8 cellular contexts compared by ENCODE assay signal in genomic region chr9:4985376-4986266, GRCh38. TPM values are rescaled to one million over a fixed set of nuclear protein-coding genes. Genes with fewer than 3 reads are reported as not detected.
DNase-seq lines count a peak whose midpoint lies in the region; ATAC-seq and TF ChIP-seq lines count a peak whose summit lies in the region.

No MANE protein-coding gene starts in this region.

- ATAC-seq in HG03432 (IDR thresholded peaks at IDR 0.05; ENCODE audit: unreplicated experiment) (peak; percentile 33), HG02759 (IDR thresholded peaks at IDR 0.05; ENCODE audit: unreplicated experiment) (no peak)

- DNase-seq in NOMO-1 (lab: John Stamatoyannopoulos, UW; ENCODE audit: unreplicated experiment in 2 of 2), result peak; percentile 11 to 52
- DNase-seq in NOMO-1 treated with dmso at 0.1 percent for 144 hours (lab: John Stamatoyannopoulos, UW; ENCODE audit: unreplicated experiment), result no peak
- peak; percentile 55 for DNase-seq in RKO (ENCODE audit: low spot score)
- peak in 32 of 56 donors; percentile 2 to 70 (median 14) for DNase-seq in amygdala (lab: John Stamatoyannopoulos, UW)
- DNase-seq in left ventricle myocardium inferior, result peak; percentile 23
- DNase-seq in pons (ENCODE audit: low spot score), result peak; percentile 67

- TF ChIP-seq CTCF in left ventricle myocardium inferior (IDR thresholded peaks at IDR 0.05; ENCODE audit: borderline replicate concordance), result no peak

- H3K36me3 ChIP-seq in left ventricle myocardium inferior, result peaks cover 3% of the 10 kb centered on the region

- H3K4me1 ChIP-seq in left ventricle myocardium inferior, result peaks cover 67% of the 10 kb centered on the region

- no peaks in the 10 kb centered on the region for H3K9me3 ChIP-seq in left ventricle myocardium inferior (replicated peaks)

- no peaks in the 10 kb centered on the region for H3K27me3 ChIP-seq in left ventricle myocardium inferior (ENCODE audit: low read depth)

- H3K27ac ChIP-seq in left ventricle myocardium inferior (replicated peaks), result peak overlapping the region; percentile 99

- peak overlapping the region; percentile 84 for H3K4me3 ChIP-seq in left ventricle myocardium inferior

- intact Hi-C loops in left ventricle myocardium inferior (cut with micrococcal nuclease), result no loop called here

RNA-seq across cellular contexts. Expression of gene JAK2, which starts 0.5 kb away (rescaled TPM):
- total RNA-seq in left ventricle myocardium inferior, result 28.7 TPM
